9 cellular contexts compared by ENCODE assay signal in genomic region chr14:102086972-102087761, GRCh38. TPM values are rescaled to one million over a fixed set of nuclear protein-coding genes. Genes with fewer than 3 reads are reported as not detected.
DNase-seq lines count a peak whose midpoint lies in the region; ATAC-seq, FAIRE-seq and TF ChIP-seq lines count a peak whose summit lies in the region.
"Had no signal": no experiment of that assay in that cellular context is flagged by ENCODE, and none has a peak within 500 bp of the region (broad histone marks: within the 10 kb centered on the region; RNA-seq: fewer than 3 reads in every experiment).

TSS of gene HSP90AA1 (minus strand) at chr14:102087044. CDS start at chr14:102086378, 666 bp downstream.

- FAIRE-seq in GM19239 (lab: Jason Lieb, UNC): peak; percentile 76
- FAIRE-seq: endometrium had no signal

- intact Hi-C loops in left colon (cut with DNase I, micrococcal nuclease): no loop called here

- H3K36me3 ChIP-seq in BE2C: peaks cover 41% of the 10 kb centered on the region

- H3K9me3 ChIP-seq in BE2C: no peaks in the 10 kb centered on the region

- TF ChIP-seq CTCF in BE2C (IDR thresholded peaks at IDR 0.05; ENCODE audit: low read depth, low read length): no peak

- no peaks in the 10 kb centered on the region for H3K27me3 ChIP-seq in BE2C

- DNase-seq in BE2C (peak; percentile 94), GM19239 (ENCODE audit: insufficient read length, low spot score) (peak; percentile 91), NCI-H524 treated with DMSO at 0.1 percent for 48 hours (lab: John Stamatoyannopoulos, UW) (peak; percentile 42), left colon (peak; percentile 91 to 96)
- DNase-seq in activated CD4-positive, alpha-beta T cell treated with anti-CD3 and anti-CD28 coated beads for 4 hours: peak; percentile 95
- DNase-seq in stimulated activated CD4-positive, alpha-beta T cell treated with anti-CD3 and anti-CD28 coated beads, Interleukin-1b, Interleukin-23, amount 100 ng/mL, for 4 hours (ENCODE audit: low read depth in 2 of 2): peak; percentile 98

- H3K4me3 ChIP-seq in BE2C (ENCODE audit: low read depth, low read length): peak within 1 kb of the TSS; percentile 92

- peaks cover 8% of the 10 kb centered on the region; the same call in 1 of the 2 replicates for H3K4me1 ChIP-seq in BE2C

- ATAC-seq in HG03442 (IDR thresholded peaks at IDR 0.05; ENCODE audit: unreplicated experiment) (peak; percentile 83), left colon (peak; percentile 85)

- peak within 1 kb of the TSS; percentile 100 for H3K27ac ChIP-seq in cingulate gyrus (ENCODE audit: low read depth, low read length)

RNA-seq across cellular contexts. Expression of gene HSP90AA1, which starts in this region (rescaled TPM):
- 448 TPM for polyA plus RNA-seq in BE2C (2012; ENCODE audit: insufficient read depth, insufficient read length, low read depth)
- total RNA-seq in left colon: 100 to 1,000 TPM; 182 to 274 TPM

Comparison
In these comparisons a context has a peak if more than half of its experiments do, and no peak if none do; other contexts are left out.
1. Peak in every context shown above with its lines: DNase-seq, ATAC-seq, H3K4me3 ChIP-seq and H3K27ac ChIP-seq.
2. DNase-seq: peak in every context shown above with its lines; median percentile 98 in stimulated activated CD4-positive, alpha-beta T cell treated with anti-CD3 and anti-CD28 coated beads, Interleukin-1b, Interleukin-23, amount 100 ng/mL, for 4 hours; 95 in activated CD4-positive, alpha-beta T cell treated with anti-CD3 and anti-CD28 coated beads for 4 hours; 94 in BE2C; 94 in left colon; 91 in GM19239; 42 in NCI-H524 treated with DMSO at 0.1 percent for 48 hours.